1 cellular context compared by ENCODE assay signal in the genomic region with DNA sequence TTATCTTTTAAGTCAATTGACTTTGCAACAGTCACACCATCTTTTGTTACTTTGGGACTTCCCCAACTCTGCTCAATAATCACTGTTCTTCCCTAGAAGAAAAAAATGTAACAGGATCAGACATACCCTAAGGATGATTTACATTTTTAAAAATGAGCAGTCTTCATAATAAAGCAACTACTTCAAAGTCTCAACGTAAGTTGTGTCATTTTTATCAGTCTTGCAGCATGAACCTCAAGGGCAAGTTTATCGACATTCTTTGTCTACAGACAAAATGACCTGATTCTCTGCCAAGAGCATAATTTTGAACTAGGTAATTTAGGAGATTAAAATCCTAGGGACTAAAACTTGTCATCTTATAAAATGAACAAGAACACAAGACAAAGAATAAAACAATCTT.
TF ChIP-seq lines count a peak whose summit lies in the region.

No MANE protein-coding gene starts in this region.

TF ChIP-seq in K562, 482 proteins besides CTCF, POLR2A, EP300 and RAD21:
- no peak for TF ChIP-seq TARDBP (IDR thresholded peaks at IDR 0.05)
- TF ChIP-seq, protein P1, sequence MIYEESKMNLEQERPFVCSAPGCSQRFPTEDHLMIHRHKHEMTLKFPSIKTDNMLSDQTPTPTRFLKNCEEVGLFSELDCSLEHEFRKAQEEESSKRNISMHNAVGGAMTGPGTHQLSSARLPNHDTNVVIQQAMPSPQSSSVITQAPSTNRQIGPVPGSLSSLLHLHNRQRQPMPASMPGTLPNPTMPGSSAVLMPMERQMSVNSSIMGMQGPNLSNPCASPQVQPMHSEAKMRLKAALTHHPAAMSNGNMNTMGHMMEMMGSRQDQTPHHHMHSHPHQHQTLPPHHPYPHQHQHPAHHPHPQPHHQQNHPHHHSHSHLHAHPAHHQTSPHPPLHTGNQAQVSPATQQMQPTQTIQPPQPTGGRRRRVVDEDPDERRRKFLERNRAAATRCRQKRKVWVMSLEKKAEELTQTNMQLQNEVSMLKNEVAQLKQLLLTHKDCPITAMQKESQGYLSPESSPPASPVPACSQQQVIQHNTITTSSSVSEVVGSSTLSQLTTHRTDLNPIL (CRISPR knock-in tag; IDR thresholded peaks at IDR 0.05): no peak
- no peak for TF ChIP-seq ETV6 (IDR thresholded peaks at IDR 0.05; ENCODE audit: borderline replicate concordance in 1 of 2, low read depth in 2 of 2, low read length in 1 of 2)
- no peak for TF ChIP-seq ETV6 (CRISPR knock-in tag; IDR thresholded peaks at IDR 0.05; ENCODE audit: borderline replicate concordance)
- TF ChIP-seq NR2C1 (IDR thresholded peaks at IDR 0.05): no peak
- TF ChIP-seq NR2C1 (tag; IDR thresholded peaks at IDR 0.05): no peak
- TF ChIP-seq, protein P2, sequence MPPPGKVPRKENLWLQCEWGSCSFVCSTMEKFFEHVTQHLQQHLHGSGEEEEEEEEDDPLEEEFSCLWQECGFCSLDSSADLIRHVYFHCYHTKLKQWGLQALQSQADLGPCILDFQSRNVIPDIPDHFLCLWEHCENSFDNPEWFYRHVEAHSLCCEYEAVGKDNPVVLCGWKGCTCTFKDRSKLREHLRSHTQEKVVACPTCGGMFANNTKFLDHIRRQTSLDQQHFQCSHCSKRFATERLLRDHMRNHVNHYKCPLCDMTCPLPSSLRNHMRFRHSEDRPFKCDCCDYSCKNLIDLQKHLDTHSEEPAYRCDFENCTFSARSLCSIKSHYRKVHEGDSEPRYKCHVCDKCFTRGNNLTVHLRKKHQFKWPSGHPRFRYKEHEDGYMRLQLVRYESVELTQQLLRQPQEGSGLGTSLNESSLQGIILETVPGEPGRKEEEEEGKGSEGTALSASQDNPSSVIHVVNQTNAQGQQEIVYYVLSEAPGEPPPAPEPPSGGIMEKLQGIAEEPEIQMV (tag; conservative IDR thresholded peaks at IDR 0.05; ENCODE audit: low read depth): no peak
- TF ChIP-seq CBFA2T3 (IDR thresholded peaks at IDR 0.05): no peak
- no peak for TF ChIP-seq YBX1 (IDR thresholded peaks at IDR 0.05)
- TF ChIP-seq, protein P3, sequence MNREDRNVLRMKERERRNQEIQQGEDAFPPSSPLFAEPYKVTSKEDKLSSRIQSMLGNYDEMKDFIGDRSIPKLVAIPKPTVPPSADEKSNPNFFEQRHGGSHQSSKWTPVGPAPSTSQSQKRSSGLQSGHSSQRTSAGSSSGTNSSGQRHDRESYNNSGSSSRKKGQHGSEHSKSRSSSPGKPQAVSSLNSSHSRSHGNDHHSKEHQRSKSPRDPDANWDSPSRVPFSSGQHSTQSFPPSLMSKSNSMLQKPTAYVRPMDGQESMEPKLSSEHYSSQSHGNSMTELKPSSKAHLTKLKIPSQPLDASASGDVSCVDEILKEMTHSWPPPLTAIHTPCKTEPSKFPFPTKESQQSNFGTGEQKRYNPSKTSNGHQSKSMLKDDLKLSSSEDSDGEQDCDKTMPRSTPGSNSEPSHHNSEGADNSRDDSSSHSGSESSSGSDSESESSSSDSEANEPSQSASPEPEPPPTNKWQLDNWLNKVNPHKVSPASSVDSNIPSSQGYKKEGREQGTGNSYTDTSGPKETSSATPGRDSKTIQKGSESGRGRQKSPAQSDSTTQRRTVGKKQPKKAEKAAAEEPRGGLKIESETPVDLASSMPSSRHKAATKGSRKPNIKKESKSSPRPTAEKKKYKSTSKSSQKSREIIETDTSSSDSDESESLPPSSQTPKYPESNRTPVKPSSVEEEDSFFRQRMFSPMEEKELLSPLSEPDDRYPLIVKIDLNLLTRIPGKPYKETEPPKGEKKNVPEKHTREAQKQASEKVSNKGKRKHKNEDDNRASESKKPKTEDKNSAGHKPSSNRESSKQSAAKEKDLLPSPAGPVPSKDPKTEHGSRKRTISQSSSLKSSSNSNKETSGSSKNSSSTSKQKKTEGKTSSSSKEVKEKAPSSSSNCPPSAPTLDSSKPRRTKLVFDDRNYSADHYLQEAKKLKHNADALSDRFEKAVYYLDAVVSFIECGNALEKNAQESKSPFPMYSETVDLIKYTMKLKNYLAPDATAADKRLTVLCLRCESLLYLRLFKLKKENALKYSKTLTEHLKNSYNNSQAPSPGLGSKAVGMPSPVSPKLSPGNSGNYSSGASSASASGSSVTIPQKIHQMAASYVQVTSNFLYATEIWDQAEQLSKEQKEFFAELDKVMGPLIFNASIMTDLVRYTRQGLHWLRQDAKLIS (CRISPR knock-in tag; IDR thresholded peaks at IDR 0.05): no peak
- TF ChIP-seq CSDE1 (IDR thresholded peaks at IDR 0.05): no peak
- no peak for TF ChIP-seq ZNF707 (CRISPR knock-in tag; conservative IDR thresholded peaks at IDR 0.05)
- TF ChIP-seq HNRNPUL1 (IDR thresholded peaks at IDR 0.05; ENCODE audit: low read length): no peak
- TF ChIP-seq, protein P4, sequence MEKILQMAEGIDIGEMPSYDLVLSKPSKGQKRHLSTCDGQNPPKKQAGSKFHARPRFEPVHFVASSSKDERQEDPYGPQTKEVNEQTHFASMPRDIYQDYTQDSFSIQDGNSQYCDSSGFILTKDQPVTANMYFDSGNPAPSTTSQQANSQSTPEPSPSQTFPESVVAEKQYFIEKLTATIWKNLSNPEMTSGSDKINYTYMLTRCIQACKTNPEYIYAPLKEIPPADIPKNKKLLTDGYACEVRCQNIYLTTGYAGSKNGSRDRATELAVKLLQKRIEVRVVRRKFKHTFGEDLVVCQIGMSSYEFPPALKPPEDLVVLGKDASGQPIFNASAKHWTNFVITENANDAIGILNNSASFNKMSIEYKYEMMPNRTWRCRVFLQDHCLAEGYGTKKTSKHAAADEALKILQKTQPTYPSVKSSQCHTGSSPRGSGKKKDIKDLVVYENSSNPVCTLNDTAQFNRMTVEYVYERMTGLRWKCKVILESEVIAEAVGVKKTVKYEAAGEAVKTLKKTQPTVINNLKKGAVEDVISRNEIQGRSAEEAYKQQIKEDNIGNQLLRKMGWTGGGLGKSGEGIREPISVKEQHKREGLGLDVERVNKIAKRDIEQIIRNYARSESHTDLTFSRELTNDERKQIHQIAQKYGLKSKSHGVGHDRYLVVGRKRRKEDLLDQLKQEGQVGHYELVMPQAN (IDR thresholded peaks at IDR 0.05; ENCODE audit: borderline replicate concordance): no peak
- TF ChIP-seq MECOM (CRISPR knock-in tag; IDR thresholded peaks at IDR 0.05): no peak
- no peak for TF ChIP-seq MTF1 (CRISPR knock-in tag; IDR thresholded peaks at IDR 0.05; ENCODE audit: borderline replicate concordance)
- TF ChIP-seq, protein P5, sequence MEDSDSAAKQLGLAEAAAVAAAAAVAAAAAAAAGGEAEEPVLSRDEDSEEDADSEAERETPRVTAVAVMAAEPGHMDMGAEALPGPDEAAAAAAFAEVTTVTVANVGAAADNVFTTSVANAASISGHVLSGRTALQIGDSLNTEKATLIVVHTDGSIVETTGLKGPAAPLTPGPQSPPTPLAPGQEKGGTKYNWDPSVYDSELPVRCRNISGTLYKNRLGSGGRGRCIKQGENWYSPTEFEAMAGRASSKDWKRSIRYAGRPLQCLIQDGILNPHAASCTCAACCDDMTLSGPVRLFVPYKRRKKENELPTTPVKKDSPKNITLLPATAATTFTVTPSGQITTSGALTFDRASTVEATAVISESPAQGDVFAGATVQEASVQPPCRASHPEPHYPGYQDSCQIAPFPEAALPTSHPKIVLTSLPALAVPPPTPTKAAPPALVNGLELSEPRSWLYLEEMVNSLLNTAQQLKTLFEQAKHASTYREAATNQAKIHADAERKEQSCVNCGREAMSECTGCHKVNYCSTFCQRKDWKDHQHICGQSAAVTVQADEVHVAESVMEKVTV (CRISPR knock-in tag; IDR thresholded peaks at IDR 0.05): no peak
